Comparison of ENCODE assay signal across 9 cellular contexts in genomic region chr5:29972597-29972996, GRCh38.
"Had no signal": no experiment of that assay in that cellular context is flagged by ENCODE, and none has a peak within 500 bp of the region (broad histone marks: within the 10 kb centered on the region; RNA-seq: fewer than 3 reads in every experiment).

No MANE protein-coding gene starts in this region.

- H3K27ac Mint-ChIP-seq: HFFc6, IgD-negative memory B cell had no signal

- H3K9me3 ChIP-seq: HAP-1 had no signal

- H3K4me1 ChIP-seq: HAP-1 had no signal

- DNase-seq: GM23248, GOT3, H7, HFFc6 had no signal

- FAIRE-seq: HepG2 had no signal

- H3K4me1 Mint-ChIP-seq: IgD-negative memory B cell had no signal

- H3K36me3 ChIP-seq: HAP-1 had no signal

- H3K27me3 Mint-ChIP-seq: IgD-negative memory B cell had no signal

- H2AFZ ChIP-seq: GM23248 had no signal

- H3K36me3 Mint-ChIP-seq: IgD-negative memory B cell had no signal

- H3K27ac ChIP-seq: GM23248, HL-60 had no signal

- H3K9ac ChIP-seq: GM23248 had no signal

- H3K4me3 Mint-ChIP-seq: HFFc6, IgD-negative memory B cell had no signal

- H3K4me3 ChIP-seq: GM23248, HAP-1 had no signal

- ATAC-seq: HCT116, HepG2 had no signal
